15 cellular contexts compared by ENCODE assay signal in genomic region chr9:116286287-116286686, GRCh38.
DNase-seq lines count a peak whose midpoint lies in the region; ATAC-seq and FAIRE-seq lines count a peak whose summit lies in the region.
"Had no signal": no experiment of that assay in that cellular context is flagged by ENCODE, and none has a peak within 500 bp of the region (broad histone marks: within the 10 kb centered on the region; RNA-seq: fewer than 3 reads in every experiment).

No MANE protein-coding gene starts in this region.

- DNase-seq in DMS79 (lab: John Stamatoyannopoulos, UW), result peak; percentile 96
- DNase-seq in NCI-H1436 treated with DMSO at 0.1 percent for 48 hours (lab: John Stamatoyannopoulos, UW), result peak; percentile 76
- peak; percentile 90 for DNase-seq in NT2/D1 (ENCODE audit: low read depth, low spot score)
- peak; percentile 48 for DNase-seq in iPS-NIHi7 (ENCODE audit: extremely low spot score)
- no peak for DNase-seq in HT-29 (ENCODE audit: low spot score)
- no peak for DNase-seq in HPDE6-E6E7 (ENCODE audit: extremely low spot score)
- DNase-seq in HTR-8/SVneo (ENCODE audit: insufficient read length, low spot score), result no peak
- DNase-seq: activated T-cell treated with anti-CD3 and anti-CD28 coated beads, Interleukin-2, amount 50 U/mL, for 1 hour; adrenal gland; Calu3; NCI-H446 treated with DMSO at 0.1 percent for 48 hours; RPMI8226; stimulated activated CD4-positive, alpha-beta T cell treated with anti-CD3 and anti-CD28 coated beads, Interleukin-2, amount 100 ng/mL, for 24 hours had no signal

- H3K9me3 ChIP-seq in NT2/D1 (ENCODE audit: insufficient read depth, low read length), result no peaks in the 10 kb centered on the region
- H3K9me3 ChIP-seq: adrenal gland had no signal

- H3K9ac ChIP-seq in NT2/D1 (ENCODE audit: insufficient read length, low read depth), result peak overlapping the region; percentile 61

- peaks cover 10% of the 10 kb centered on the region for H3K27me3 ChIP-seq in NT2/D1 (ENCODE audit: insufficient read depth, insufficient read length)
- H3K27me3 ChIP-seq: adrenal gland had no signal

- FAIRE-seq in HTR-8/SVneo (lab: Jason Lieb, UNC), result no peak

- H3K36me3 ChIP-seq in NT2/D1 (ENCODE audit: insufficient read depth, insufficient read length, low read length), result peaks cover 4% of the 10 kb centered on the region
- H3K36me3 ChIP-seq: adrenal gland had no signal

- no peak for ATAC-seq in HG02970 (IDR thresholded peaks at IDR 0.05; ENCODE audit: low FRiP score, unreplicated experiment)

- no peak overlapping the region for H3K4me3 ChIP-seq in NT2/D1 (ENCODE audit: insufficient read length, low read depth)
- H3K4me3 ChIP-seq: adrenal gland, coronary artery had no signal

- peaks cover 14% of the 10 kb centered on the region for H3K4me1 ChIP-seq in NT2/D1 (ENCODE audit: insufficient read depth, insufficient read length)
- H3K4me1 ChIP-seq: adrenal gland had no signal

Comparison
In these comparisons a context has a peak if more than half of its experiments do, and no peak if none do; other contexts are left out.
1. DNase-seq: peak in DMS79 (single experiment), NCI-H1436 treated with DMSO at 0.1 percent for 48 hours (single experiment), NT2/D1 (single experiment) and iPS-NIHi7 (single experiment); none in HT-29 (single experiment), HPDE6-E6E7 (single experiment) and HTR-8/SVneo (single experiment).